ENCODE assay signal across 9 cellular contexts in the genomic region with DNA sequence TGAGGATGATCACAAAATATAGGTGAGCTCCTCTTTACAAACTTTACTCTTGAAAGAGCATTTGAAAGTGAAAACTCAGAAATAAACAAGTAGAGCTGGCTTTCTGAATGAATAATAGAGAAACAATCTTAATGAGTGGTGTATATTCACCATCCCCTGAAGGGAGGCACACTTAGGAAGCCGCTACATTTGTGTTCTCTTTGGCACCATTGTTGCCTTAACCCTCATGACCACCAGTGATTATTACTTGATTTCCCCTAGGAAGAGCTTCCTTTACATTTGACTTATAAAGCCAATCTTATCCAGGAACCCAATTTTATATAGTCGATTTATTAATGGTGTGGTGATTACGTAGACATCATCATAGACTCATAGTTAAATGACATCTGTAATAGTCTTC.
"Had no signal": no experiment of that assay in that cellular context is flagged by ENCODE, and none has a peak within 500 bp of the region (broad histone marks: within the 10 kb centered on the region; RNA-seq: fewer than 3 reads in every experiment).

No MANE protein-coding gene starts in this region.

- H3K27ac Mint-ChIP-seq: HFFc6 had no signal

- H3K9me3 ChIP-seq: HAP-1 had no signal

- H3K36me3 ChIP-seq: HAP-1 had no signal

- H3K4me3 Mint-ChIP-seq: H9, HFFc6 had no signal

- H3K27ac ChIP-seq: GM23248 had no signal

- ATAC-seq: HCT116 had no signal

- H2AFZ ChIP-seq: GM23248 had no signal

- H3K4me1 ChIP-seq: HAP-1 had no signal

- FAIRE-seq: H54 had no signal

- H3K9ac ChIP-seq: GM23248 had no signal

- H3K9me3 Mint-ChIP-seq: H9 had no signal

- DNase-seq: GM23248, GOT3, H7, H9, HCEC 1CT, HFFc6 had no signal

- H3K4me3 ChIP-seq: GM23248, HAP-1 had no signal
